ENCODE assay signal across 23 cellular contexts in genomic region chrY:8794561-8794960, GRCh38.
"Had no signal": no experiment of that assay in that cellular context is flagged by ENCODE, and none has a peak within 500 bp of the region (broad histone marks: within the 10 kb centered on the region; RNA-seq: fewer than 3 reads in every experiment).

No MANE protein-coding gene starts in this region.

- DNase-seq: Kasumi-1, MG63, NCI-H1092, NCI-H1105 treated with DMSO at 0.1 percent for 48 hours, NCI-H1417 treated with DMSO at 0.1 percent for 48 hours, NCI-H146, NCI-H1694 treated with DMSO at 0.1 percent for 48 hours, NCI-H2029, NCI-H2081 treated with DMSO at 0.1 percent for 48 hours, NCI-H2171, NCI-H226, NCI-H446, NCI-H510A, NCI-H524 treated with DMSO at 0.1 percent for 48 hours, NCI-H69, NCI-H774, SHP77, SK-N-SH had no signal

- H3K36me3 ChIP-seq: MG63 had no signal

- H3K9me2 ChIP-seq: SK-N-SH had no signal

- FAIRE-seq: HTR-8/SVneo, K562 had no signal

- H3K27ac ChIP-seq: HL-60, KMS-11, RWPE1 had no signal

- H3K9me3 ChIP-seq: MG63, SK-N-SH had no signal

- H3K9ac ChIP-seq: KMS-11, SK-N-SH had no signal

- H3K4me3 ChIP-seq: K562, MG63 had no signal

- H3K4me2 ChIP-seq: KMS-11, SK-N-SH had no signal

- H3K27me3 ChIP-seq: MG63 had no signal
